22 cellular contexts compared by ENCODE assay signal in genomic region chr3:193196746-193197145, GRCh38. TPM values are rescaled to one million over a fixed set of nuclear protein-coding genes. Genes with fewer than 3 reads are reported as not detected.
"Had no signal": no experiment of that assay in that cellular context is flagged by ENCODE, and none has a peak within 500 bp of the region (broad histone marks: within the 10 kb centered on the region; RNA-seq: fewer than 3 reads in every experiment).

No MANE protein-coding gene starts in this region.

- H3K27me3 ChIP-seq: colonic mucosa, esophagus squamous epithelium, gastrocnemius medialis, heart right ventricle had no signal

- DNase-seq: colonic mucosa; cortex of kidney; effector CD8-positive, alpha-beta T cell; effector memory CD8-positive, alpha-beta T cell; endodermal cell; erythroblast; esophagus squamous epithelium; foreskin fibroblast; foreskin melanocyte; gastrocnemius medialis; glutamatergic neuron; head of caudate nucleus; heart right ventricle; hippocampal formation; left cardiac atrium; left ventricle myocardium inferior; lower lobe of right lung; mesenchymal stem cell; mucosa of descending colon; naive B cell had no signal

- H3K4me3 ChIP-seq: colonic mucosa, esophagus squamous epithelium, gastrocnemius medialis, heart right ventricle, left ventricle myocardium inferior, lower lobe of right lung, mucosa of descending colon had no signal

- H3K9me3 ChIP-seq: colonic mucosa, esophagus squamous epithelium, gastrocnemius medialis, heart right ventricle, left ventricle myocardium inferior, lower lobe of right lung, mucosa of descending colon had no signal

- H3K36me3 ChIP-seq: colonic mucosa, esophagus squamous epithelium, gastrocnemius medialis, heart right ventricle, left ventricle myocardium inferior, lower lobe of right lung had no signal

- ATAC-seq: effector memory CD8-positive, alpha-beta T cell; esophagus mucosa; gastrocnemius medialis; heart right ventricle; left cardiac atrium; lower lobe of right lung; mucosa of descending colon had no signal

RNA-seq across cellular contexts. Expression of gene PLAAT1, which starts 44.3 kb away (rescaled TPM):
- total RNA-seq: colonic mucosa, lower lobe of right lung, myocyte had no signal
